Comparison of ENCODE assay signal across 9 cellular contexts in the genomic region with DNA sequence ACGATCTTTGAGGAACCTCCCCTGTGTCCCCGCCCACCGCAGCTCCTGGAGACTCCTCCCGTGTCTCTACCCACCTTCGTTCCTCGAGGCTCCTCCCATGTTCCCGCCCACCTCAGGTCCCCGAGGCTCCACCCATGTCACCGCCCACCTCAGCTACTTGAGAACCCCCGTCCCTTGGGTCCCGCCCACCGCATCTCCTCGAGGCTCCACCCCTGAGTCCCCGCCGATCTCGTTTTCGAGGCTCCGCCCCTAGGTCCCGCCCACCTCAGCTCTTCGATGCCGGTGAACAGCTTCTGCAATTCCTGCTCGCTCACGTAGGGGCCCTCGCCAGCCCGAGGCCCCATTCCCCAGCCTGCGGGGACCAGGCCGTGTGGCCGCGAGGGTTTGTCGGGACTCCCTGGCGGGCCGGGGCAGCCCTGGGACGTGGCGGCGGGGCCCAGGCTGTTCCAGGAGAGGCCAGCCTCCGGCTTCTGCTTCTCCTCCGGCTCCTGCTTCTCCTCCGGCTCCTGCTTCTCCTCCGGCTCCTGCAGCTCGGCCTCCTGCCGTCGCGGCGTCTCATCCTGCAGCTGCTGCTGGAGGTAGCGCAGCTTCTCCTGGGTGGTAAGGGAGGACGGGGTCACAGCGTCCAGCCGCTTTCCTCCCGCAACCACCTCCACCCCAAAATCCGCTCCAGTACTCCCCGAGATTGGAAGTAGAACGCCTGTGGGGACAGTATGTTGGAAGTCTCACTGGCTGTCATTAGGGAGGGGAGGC. TPM values are rescaled to one million over a fixed set of nuclear protein-coding genes. Genes with fewer than 3 reads are reported as not detected.
DNase-seq lines count a peak whose midpoint lies in the region; FAIRE-seq and TF ChIP-seq lines count a peak whose summit lies in the region.
"Had no signal": no experiment of that assay in that cellular context is flagged by ENCODE, and none has a peak within 500 bp of the region (broad histone marks: within the 10 kb centered on the region; RNA-seq: fewer than 3 reads in every experiment).

No MANE protein-coding gene starts in this region.

- H3K9me3 ChIP-seq in BE2C (no peaks in the 10 kb centered on the region; the same call in none of the 2 replicates), iPS DF 6.9 (ENCODE audit: control insufficient read depth, insufficient read depth, low read length) (no peaks in the 10 kb centered on the region)

- H3K4me1 ChIP-seq in BE2C (no peaks in the 10 kb centered on the region), iPS DF 6.9 (ENCODE audit: control insufficient read depth, insufficient read depth, low read length) (0 out of 2 replicates have a peak, but pooled peaks cover 3% of the 10 kb centered on the region)

- no peak for TF ChIP-seq CTCF in BE2C (IDR thresholded peaks at IDR 0.05; ENCODE audit: low read depth, low read length)
- TF ChIP-seq CTCF in D721Med (IDR thresholded peaks at IDR 0.05; ENCODE audit: insufficient read depth, missing control alignments): no peak

- H3K4me3 ChIP-seq in BE2C (ENCODE audit: low read depth, low read length) (peak overlapping the region; percentile 8; the same call in 1 of the 2 replicates), iPS DF 6.9 (ENCODE audit: low read length) (no peak overlapping the region)

- WGBS in iPS DF 6.9 (ENCODE audit: insufficient coverage, insufficient read length): no CpG with 5 or more reads among the region's 52 CpGs

- H3K27me3 ChIP-seq in BE2C: no peaks in the 10 kb centered on the region
- no peaks in the 10 kb centered on the region for H3K27me3 ChIP-seq in iPS DF 6.9 (ENCODE audit: control insufficient read depth, insufficient read depth, low read length)

- H3K36me3 ChIP-seq in BE2C (no peaks in the 10 kb centered on the region), iPS DF 6.9 (ENCODE audit: control insufficient read depth, insufficient read depth, low read length) (no peaks in the 10 kb centered on the region)

- FAIRE-seq in D721Med (lab: Jason Lieb, UNC): no peak

- H3K27ac ChIP-seq in iPS DF 6.9 (ENCODE audit: low read length): no peak overlapping the region

- peak; percentile 97 for DNase-seq in BE2C
- DNase-seq in NCI-H69 (lab: John Stamatoyannopoulos, UW): peak; percentile 48
- peak; percentile 39 for DNase-seq in activated gamma-delta T cell (lab: John Stamatoyannopoulos, UW)
- peak; percentile 89 for DNase-seq in iPS DF 6.9 (ENCODE audit: low read depth, low spot score)
- DNase-seq in stimulated activated CD8-positive, alpha-beta memory T cell treated with anti-CD3 and anti-CD28 coated beads, Interleukin-15, amount 100 ng/mL, for 24 hours (ENCODE audit: low read depth): peak; percentile 16
- DNase-seq in D721Med (ENCODE audit: insufficient read length, low spot score): no peak
- DNase-seq in GM19238 (ENCODE audit: insufficient read length, low spot score): no peak
- DNase-seq in occipital lobe (lab: John Stamatoyannopoulos, UW): no peak

RNA-seq across cellular contexts. Expression of a gene that starts 16.7 kb away (rescaled TPM):
- 0.56 TPM for polyA plus RNA-seq in BE2C (2012; ENCODE audit: insufficient read depth, insufficient read length, low read depth)
- total RNA-seq in occipital lobe: 0.31 TPM
- polyA plus RNA-seq: neural cell had no signal

RNA-seq across cellular contexts. Expression of a gene that starts 20.4 kb away (rescaled TPM):
- 51.6 TPM for polyA plus RNA-seq in BE2C (2012; ENCODE audit: insufficient read depth, insufficient read length, low read depth)
- 49.0 TPM for total RNA-seq in occipital lobe

RNA-seq across cellular contexts. Expression of a gene that starts 55.5 kb away (rescaled TPM):
- 45.4 TPM for polyA plus RNA-seq in BE2C (2012; ENCODE audit: insufficient read depth, insufficient read length, low read depth)
- total RNA-seq in occipital lobe: 42.1 TPM

RNA-seq across cellular contexts. Expression of a gene that starts 57.0 kb away (rescaled TPM):
- polyA plus RNA-seq in BE2C (2012; ENCODE audit: insufficient read depth, insufficient read length, low read depth): 3.8 TPM
- total RNA-seq in occipital lobe: 0.78 TPM

Comparison
In these comparisons a context has a peak if more than half of its experiments do, and no peak if none do; other contexts are left out.
1. DNase-seq: peak in BE2C (single experiment), NCI-H69 (single experiment), activated gamma-delta T cell (single experiment), iPS DF 6.9 (single experiment) and stimulated activated CD8-positive, alpha-beta memory T cell treated with anti-CD3 and anti-CD28 coated beads, Interleukin-15, amount 100 ng/mL, for 24 hours (single experiment); none in D721Med (single experiment), GM19238 (single experiment) and occipital lobe (single experiment).